ENCODE assay signal across 9 cellular contexts in genomic region chr10:95291634-95292039, GRCh38. TPM values are rescaled to one million over a fixed set of nuclear protein-coding genes. Genes with fewer than 3 reads are reported as not detected.
DNase-seq lines count a peak whose midpoint lies in the region; ATAC-seq, FAIRE-seq and TF ChIP-seq lines count a peak whose summit lies in the region.
"Had no signal": no experiment of that assay in that cellular context is flagged by ENCODE, and none has a peak within 500 bp of the region (broad histone marks: within the 10 kb centered on the region; RNA-seq: fewer than 3 reads in every experiment).

No MANE protein-coding gene starts in this region.

- H2BK120ac ChIP-seq in neuronal stem cell (ENCODE audit: low read depth, low read length): no peak overlapping the region

- H4K91ac ChIP-seq in neuronal stem cell (ENCODE audit: low read depth, low read length, poor library complexity): no peak overlapping the region

- FAIRE-seq in GM12878 (lab: Jason Lieb, UNC): no peak

- H2BK12ac ChIP-seq in neuronal stem cell (ENCODE audit: low read length): no peak overlapping the region

- no peak for ATAC-seq in GM12878
- no peak for ATAC-seq in GM18868 (IDR thresholded peaks at IDR 0.05; ENCODE audit: unreplicated experiment)

- no peak; the same call in 1 of the 2 replicates for TF ChIP-seq POLR2A in GM12878 (IDR thresholded peaks at IDR 0.05; ENCODE audit: low read depth, low read length)

- BruUV-seq in Calu3 (replicated peaks; lab: Mats Ljungman, UMichigan): no TSS peak
- BruUV-seq in GM12878 (replicated peaks; lab: Mats Ljungman, UMichigan): no TSS peak

- DNase-seq in Calu3 (no peak), GM12878 (ENCODE audit: low read depth, low spot score) (no peak), neuronal stem cell (ENCODE audit: low spot score) (no peak), HPDE6-E6E7 (ENCODE audit: extremely low spot score) (no peak), NCI-H82 treated with DMSO at 0.1 percent for 48 hours (lab: John Stamatoyannopoulos, UW; ENCODE audit: unreplicated experiment) (no peak)
- DNase-seq in stimulated activated CD4-positive, alpha-beta T cell treated with anti-CD3 and anti-CD28 coated beads, Interleukin-1b, Interleukin-23, amount 100 ng/mL, for 48 hours: no peak
- DNase-seq: NCI-H1105 treated with DMSO at 0.1 percent for 48 hours had no signal

- H3K4me1 ChIP-seq in HUES48 (ENCODE audit: control insufficient read depth, insufficient read depth, low read length): peaks cover 34% of the 10 kb centered on the region
- peaks cover 53% of the 10 kb centered on the region for H3K4me1 ChIP-seq in GM12878 (ENCODE audit: control insufficient read depth, insufficient read depth, low read length)
- H3K4me1 ChIP-seq in neuronal stem cell (ENCODE audit: control insufficient read depth in 2 of 2, insufficient read depth in 1 of 2, low read depth in 1 of 2, low read length in 2 of 2): peaks cover 0 to 10% of the 10 kb centered on the region in 2 donors

- peak overlapping the region; percentile 14 for H3K4ac ChIP-seq in neuronal stem cell (ENCODE audit: low read length)

- H3K18ac ChIP-seq in neuronal stem cell (ENCODE audit: low read length): no peak overlapping the region

- H3K9me3 Mint-ChIP-seq in Calu3 (ENCODE audit: low read depth, unreplicated experiment): no peaks in the 10 kb centered on the region

- in situ Hi-C loops in GM12878 (cut with MboI): loop anchor here (10.0 kb wide), 1 partner anchor 463 kb away; the partner anchor contains the start of gene ENTPD1

- CTCF ChIA-PET in Calu3 (lab: Charles Lee) (interaction anchor here (1.2 kb wide), 1 partner anchor 27 kb away, joined by 8 read pairs; no protein-coding TSS in a partner anchor), GM12878 (lab: Yijun Ruan, JAX) (no interaction called here)

- H4K8ac ChIP-seq in neuronal stem cell (ENCODE audit: low read depth, low read length): no peak overlapping the region

- no peak overlapping the region for H2BK5ac ChIP-seq in neuronal stem cell (ENCODE audit: low read length)

- SMC1A ChIA-PET in GM12878 (lab: Charles Lee; ENCODE audit: uncharacterized antibody, unreplicated experiment): interaction anchor here (0.6 to 8.2 kb wide), 3 partner anchors 11 to 821 kb away, joined by 3 to 80 read pairs (median 3); no protein-coding TSS in a partner anchor

- no peak overlapping the region; the same call in 1 of the 2 replicates for H2AFZ ChIP-seq in GM12878 (ENCODE audit: control insufficient read depth, low read depth, low read length)
- no peak overlapping the region for H2AFZ ChIP-seq in neuronal stem cell (ENCODE audit: low read length)

- H3K9me3 ChIP-seq in HUES48 (ENCODE audit: control insufficient read depth, insufficient read depth, low read length) (no peaks in the 10 kb centered on the region), GM12878 (replicated peaks; ENCODE audit: control insufficient read depth, insufficient read depth, low read length) (no peaks in the 10 kb centered on the region), neuronal stem cell (replicated peaks in 1 of 2; ENCODE audit: control insufficient read depth in 2 of 2, insufficient read depth in 1 of 2, low read depth in 1 of 2, low read length in 2 of 2) (no peaks in the 10 kb centered on the region)

- no peak for TF ChIP-seq CTCF in Calu3 (IDR thresholded peaks at IDR 0.05; ENCODE audit: unreplicated experiment)
- no peak for TF ChIP-seq CTCF in GM12878 (IDR thresholded peaks at IDR 0.05 in 2 of 3, conservative IDR thresholded peaks at IDR 0.05 in 1 of 3; ENCODE audit: control insufficient read depth in 2 of 3, extremely low read depth in 1 of 3, insufficient read depth in 1 of 3, low read depth in 3 of 3, low read length in 3 of 3)

- H3K27me3 Mint-ChIP-seq in Calu3 (ENCODE audit: unreplicated experiment): no peaks in the 10 kb centered on the region

- H4K20me1 ChIP-seq in GM12878 (ENCODE audit: control insufficient read depth, insufficient read depth): peaks cover 7% of the 10 kb centered on the region

- H2BK15ac ChIP-seq in neuronal stem cell (ENCODE audit: low read length): peak overlapping the region; percentile 24

- H2AK5ac ChIP-seq in neuronal stem cell (ENCODE audit: low read depth, low read length): peak overlapping the region; percentile 54

- H3K4me2 ChIP-seq in GM12878 (ENCODE audit: control insufficient read depth, insufficient read depth) (peak overlapping the region; percentile 80), neuronal stem cell (ENCODE audit: insufficient read depth, low read length, poor library complexity, severe bottlenecking) (no peak overlapping the region)

- H3K4me1 Mint-ChIP-seq in Calu3 (ENCODE audit: low read depth, unreplicated experiment): peaks cover 24% of the 10 kb centered on the region

- TF ChIP-seq EP300 in GM12878 (IDR thresholded peaks at IDR 0.05; ENCODE audit: borderline replicate concordance in 1 of 2, control insufficient read depth in 1 of 2, low read depth in 2 of 2, low read length in 2 of 2): no peak

- RAD21 ChIA-PET in GM12878 (lab: Charles Lee; ENCODE audit: unreplicated experiment): no interaction called here

- H3K36me3 Mint-ChIP-seq in Calu3 (ENCODE audit: insufficient read depth, unreplicated experiment): peaks cover 32% of the 10 kb centered on the region

- no peak overlapping the region for H3K14ac ChIP-seq in neuronal stem cell (ENCODE audit: low read length)

- 66% methylated on average over 7 of the region's 7 CpGs for WGBS in GM12878 (ENCODE audit: insufficient coverage, insufficient replicate concordance, low lambda C conversion rate, missing lambda C conversion rate)
- WGBS in neuronal stem cell (ENCODE audit: extremely low coverage in 2 of 2, insufficient read length in 2 of 2, insufficient replicate concordance in 1 of 2), 2 donors: no CpG with 5 or more reads among the region's 7 CpGs

- H3K27me3 ChIP-seq in HUES48 (ENCODE audit: control insufficient read depth, insufficient read depth, low read length) (peaks cover 41% of the 10 kb centered on the region), GM12878 (replicated peaks in 1 of 2; ENCODE audit: control insufficient read depth in 2 of 2, insufficient read depth in 2 of 2, low read length in 1 of 2) (no peaks in the 10 kb centered on the region), neuronal stem cell (ENCODE audit: control insufficient read depth in 3 of 3, insufficient read depth in 3 of 3, low read depth in 1 of 3, low read length in 3 of 3) (peaks cover 2 to 83% (median 30%) of the 10 kb centered on the region in 3 experiments)

- peak overlapping the region; percentile 74 for H3K4me3 Mint-ChIP-seq in Calu3 (ENCODE audit: low read depth, unreplicated experiment)

- peak overlapping the region; percentile 44 for H3K27ac Mint-ChIP-seq in Calu3 (ENCODE audit: unreplicated experiment)

- H3K36me3 ChIP-seq in HUES48 (ENCODE audit: control insufficient read depth, insufficient read depth, low read length): peaks cover 5% of the 10 kb centered on the region; the same call in 1 of the 2 replicates
- H3K36me3 ChIP-seq in GM12878 (ENCODE audit: control insufficient read depth in 2 of 2, insufficient read depth in 2 of 2, low read length in 1 of 2): peaks cover 0 to 3% of the 10 kb centered on the region in 2 experiments; a peak in 1 of 4 replicates
- no peaks in the 10 kb centered on the region for H3K36me3 ChIP-seq in neuronal stem cell (replicated peaks in 1 of 2; ENCODE audit: control insufficient read depth in 2 of 2, insufficient read depth in 2 of 2, low read length in 2 of 2)

- H3K9ac ChIP-seq in HUES48 (ENCODE audit: low read depth, low read length): no peak overlapping the region
- peak overlapping the region; percentile 80 for H3K9ac ChIP-seq in GM12878 (ENCODE audit: control insufficient read depth, insufficient read depth, low read length)
- no peak overlapping the region for H3K9ac ChIP-seq in neuronal stem cell (ENCODE audit: low read depth, low read length, poor library complexity)

- H3K79me1 ChIP-seq in neuronal stem cell (ENCODE audit: low read depth, low read length): no peaks in the 10 kb centered on the region

- no peak for TF ChIP-seq RAD21 in GM12878 (IDR thresholded peaks at IDR 0.05; ENCODE audit: insufficient read depth, low read depth, low read length)

- H3K27ac ChIP-seq in HUES48 (ENCODE audit: low read depth, low read length) (no peak overlapping the region), GM12878 (ENCODE audit: control insufficient read depth, insufficient read depth) (peak overlapping the region; percentile 98), neuronal stem cell (replicated peaks; ENCODE audit: low read length) (no peak overlapping the region)

- peaks cover 64% of the 10 kb centered on the region for H3K79me2 ChIP-seq in GM12878 (ENCODE audit: control insufficient read depth, insufficient read depth, low read length)

- POLR2A ChIA-PET in GM12878 (lab: Charles Lee): interaction anchor here (1.1 kb wide), 1 partner anchor 48 kb away, joined by 3 read pairs; no protein-coding TSS in a partner anchor

- peak overlapping the region; percentile 45 for H3K23ac ChIP-seq in neuronal stem cell (ENCODE audit: low read depth, low read length, poor library complexity)

- H3K4me3 ChIP-seq in HUES48 (ENCODE audit: low read depth, low read length): 0 out of 2 replicates have a peak overlapping the region, but pooled peaks have one; percentile 88
- peak overlapping the region; percentile 54 for H3K4me3 ChIP-seq in GM12878
- H3K4me3 ChIP-seq in neuronal stem cell (ENCODE audit: low read length in 2 of 2): no peak overlapping the region

- intact Hi-C loops in Calu3 (cut with micrococcal nuclease; ENCODE audit: unreplicated experiment): no loop called here
- intact Hi-C loops in GM12878 (cut with micrococcal nuclease; ENCODE audit: unreplicated experiment): loop anchor here (1.0 to 10.0 kb wide), 4 partner anchors 46 to 983 kb away; partner anchors contain the start of genes BLNK and ENTPD1

RNA-seq across cellular contexts. Expression of gene PDLIM1, which starts 0.8 kb away (rescaled TPM):
- total RNA-seq in Calu3 (2022) (49.7 and 50.2 TPM in 2 replicates), GM12878 (2014; rRNA removed) (86.5 and 95.7 TPM in 2 replicates), GM12878 (2014; rRNA removed; fragmentation: Illumina TruSeq; extraction: Trizol) (204 and 212 TPM in 2 replicates), GM12878 (2021) (527 and 530 TPM in 2 replicates)
- 93.6 and 94.6 TPM in 2 replicates for total RNA-seq in GM12878 (2013; cell fraction: nucleolus; rRNA removed)
- polyA plus RNA-seq in GM12878 (2011; ENCODE audit: low read depth): 553 TPM
- polyA plus RNA-seq in GM12878 (2011; rRNA removed) (133 and 220 TPM in 2 replicates), GM12878 (2014; fragmentation: Illumina TruSeq; extraction: Trizol) (688 and 698 TPM in 2 replicates), GM12878 (2014; fragmentation: Nextera tagmentation; extraction: Ambion mirVana) (100 to 1,000 TPM; 133 to 338 TPM), GM12878 (2014; rRNA removed) (280 and 305 TPM in 2 replicates), GM12878 (2016; fragmentation: Nextera tagmentation; extraction: Ambion mirVana) (100 to 1,000 TPM; 689 to 714 TPM)
- 344 and 508 TPM in 2 replicates for polyA plus RNA-seq in GM12878 (2011; cell fraction: cytosol; rRNA removed)
- polyA plus RNA-seq in GM12878 (2011; cell fraction: nucleus; rRNA removed): 200 and 240 TPM in 2 replicates
- polyA plus RNA-seq in GM12878 (2012): 602 and 737 TPM in 2 replicates
- 275 and 304 TPM in 2 replicates for polyA minus RNA-seq in GM12878 (2011; rRNA and poly(A)+ RNA removed)
- polyA minus RNA-seq in GM12878 (2011; cell fraction: cytosol; rRNA and poly(A)+ RNA removed): 146 and 173 TPM in 2 replicates
- polyA minus RNA-seq in GM12878 (2011; cell fraction: nucleus; rRNA and poly(A)+ RNA removed): 58.8 and 86.6 TPM in 2 replicates
- 24.2 TPM for polyA plus RNA-seq in neuronal stem cell (2013, experiment 1 of 2)
- 22.2 TPM for polyA plus RNA-seq in neuronal stem cell (2013, experiment 2 of 2)

Comparison
In these comparisons a context has a peak if more than half of its experiments do, and no peak if none do; other contexts are left out.
1. H3K4me3 ChIP-seq: peak in HUES48 (single experiment) and GM12878 (single experiment); none in neuronal stem cell (0 of 2).